Comparison of ENCODE assay signal across 10 cellular contexts in the genomic region with DNA sequence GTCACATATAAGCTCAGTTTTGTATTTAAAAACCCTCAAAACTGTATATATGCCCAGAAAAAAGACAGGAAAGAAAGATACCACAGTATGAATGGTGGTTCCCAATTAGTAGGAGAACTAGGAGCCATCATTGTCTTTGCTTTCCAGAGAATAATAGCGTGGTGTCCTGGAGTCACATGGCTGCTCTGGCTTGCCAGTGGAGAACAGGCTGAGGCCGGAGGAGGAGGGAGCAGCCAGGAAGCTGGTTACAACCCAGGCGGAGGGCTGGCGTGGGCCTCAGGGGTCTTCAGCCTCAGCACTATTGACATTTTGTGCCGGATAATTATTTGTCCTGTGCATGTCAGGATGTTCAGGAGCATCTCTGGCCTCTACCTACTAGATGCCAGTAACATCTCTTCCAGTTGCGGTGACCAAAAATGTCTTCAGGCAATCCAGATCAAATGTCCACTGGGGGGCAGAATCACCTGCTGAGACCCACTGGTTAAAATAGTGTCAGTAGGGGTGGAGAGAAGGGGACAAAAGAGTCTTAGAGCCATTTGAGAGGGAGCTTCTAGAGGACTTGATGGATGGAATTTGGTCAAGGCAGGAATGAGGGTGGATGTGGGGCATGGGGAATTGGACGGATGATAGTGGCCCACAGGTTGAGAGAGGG.
DNase-seq lines count a peak whose midpoint lies in the region; FAIRE-seq and TF ChIP-seq lines count a peak whose summit lies in the region.
"Had no signal": no experiment of that assay in that cellular context is flagged by ENCODE, and none has a peak within 500 bp of the region (broad histone marks: within the 10 kb centered on the region; RNA-seq: fewer than 3 reads in every experiment).

No MANE protein-coding gene starts in this region.

- TF ChIP-seq POLR2A in ovary (IDR thresholded peaks at IDR 0.05): no peak
- TF ChIP-seq POLR2A in H54 (IDR thresholded peaks at IDR 0.05; ENCODE audit: low read depth, low read length): no peak
- TF ChIP-seq POLR2A in GM12891 (IDR thresholded peaks at IDR 0.05; ENCODE audit: low read depth, low read length): no peak

- peaks cover 63% of the 10 kb centered on the region for H3K4me1 Mint-ChIP-seq in glutamatergic neuron (ENCODE audit: low read depth, unreplicated experiment)

- peak overlapping the region; percentile 62 for H3K27ac ChIP-seq in skeletal muscle tissue (ENCODE audit: low read depth, low read length)
- H3K27ac ChIP-seq in ovary: no peak overlapping the region
- H3K27ac ChIP-seq: epithelial cell of prostate had no signal

- no peak for TF ChIP-seq EP300 in ovary (IDR thresholded peaks at IDR 0.05)

- no peak overlapping the region for H3K9ac ChIP-seq in skeletal muscle tissue (ENCODE audit: low read depth in 1 of 3, low read length in 3 of 3)

- peak overlapping the region; percentile 96 for H3K27ac Mint-ChIP-seq in glutamatergic neuron (ENCODE audit: unreplicated experiment)

- H3K4me1 ChIP-seq in skeletal muscle tissue (ENCODE audit: control insufficient read depth in 3 of 3, insufficient read depth in 3 of 3, low read length in 3 of 3) (peaks cover 34 to 47% (median 40%) of the 10 kb centered on the region in 3 donors), ovary (ENCODE audit: insufficient read depth) (peaks cover 6% of the 10 kb centered on the region)

- H3K36me3 ChIP-seq in skeletal muscle tissue (ENCODE audit: control insufficient read depth in 3 of 3, insufficient read depth in 3 of 3, low read length in 3 of 3): no peaks in the 10 kb centered on the region
- no peaks in the 10 kb centered on the region for H3K36me3 ChIP-seq in ovary

- no peaks in the 10 kb centered on the region for H3K36me3 Mint-ChIP-seq in glutamatergic neuron (ENCODE audit: unreplicated experiment)

- H3K4me3 ChIP-seq in skeletal muscle tissue (ENCODE audit: low read length in 3 of 3): no peak overlapping the region
- no peak overlapping the region for H3K4me3 ChIP-seq in ovary

- 86 to 94% (median 92%) methylated on average over 7 of the region's 7 CpGs for WGBS in ovary, 3 donors

- FAIRE-seq in H54 (lab: Jason Lieb, UNC) (no peak), GM12891 (lab: Jason Lieb, UNC) (no peak)
- FAIRE-seq: GM12892 had no signal

- H3K27me3 Mint-ChIP-seq in glutamatergic neuron (ENCODE audit: unreplicated experiment): peaks cover 15% of the 10 kb centered on the region

- no peaks in the 10 kb centered on the region for H3K27me3 ChIP-seq in skeletal muscle tissue (ENCODE audit: control insufficient read depth in 3 of 3, insufficient read depth in 3 of 3, low read length in 3 of 3)
- no peaks in the 10 kb centered on the region for H3K27me3 ChIP-seq in ovary

- TF ChIP-seq CTCF in GM12873 (IDR thresholded peaks at IDR 0.05; ENCODE audit: insufficient read depth, low read depth, low read length, missing control alignments): peak; percentile 19
- no peak for TF ChIP-seq CTCF in glutamatergic neuron (IDR thresholded peaks at IDR 0.05; ENCODE audit: partially characterized antibody, unreplicated experiment)
- TF ChIP-seq CTCF in ovary (IDR thresholded peaks at IDR 0.05): no peak

- DNase-seq in OCI-M1 (lab: John Stamatoyannopoulos, UW) (peak; percentile 22), glutamatergic neuron (no peak), ovary (no peak), H54 (ENCODE audit: insufficient read length, low spot score) (no peak), GM12891 (ENCODE audit: insufficient read length, low spot score) (no peak), glomerular visceral epithelial cell (ENCODE audit: extremely low spot score) (no peak)

- peak overlapping the region; percentile 67 for H3K4me3 Mint-ChIP-seq in glutamatergic neuron (ENCODE audit: unreplicated experiment)

- H3K9me3 ChIP-seq in skeletal muscle tissue (ENCODE audit: control insufficient read depth in 3 of 3, low read length in 3 of 3): no peaks in the 10 kb centered on the region
- H3K9me3 ChIP-seq in ovary: no peaks in the 10 kb centered on the region

- H3K9me3 Mint-ChIP-seq in glutamatergic neuron (ENCODE audit: unreplicated experiment): peaks cover 7% of the 10 kb centered on the region

- intact Hi-C loops in ovary (cut with DNase I): no loop called here

TF ChIP-seq in GM12891, 5 proteins besides CTCF, POLR2A, EP300 and RAD21:
- TF ChIP-seq SPI1 (IDR thresholded peaks at IDR 0.05; ENCODE audit: low read depth, low read length): no peak
- TF ChIP-seq POU2F2 (IDR thresholded peaks at IDR 0.05; ENCODE audit: low read depth, low read length): no peak
- TF ChIP-seq TAF1 (IDR thresholded peaks at IDR 0.05; ENCODE audit: low read depth, low read length): no peak
- no peak for TF ChIP-seq PAX5 (IDR thresholded peaks at IDR 0.05; ENCODE audit: insufficient read depth, low read length, severe bottlenecking)
- no peak for TF ChIP-seq POLR2AphosphoS5 (IDR thresholded peaks at IDR 0.05; ENCODE audit: low read depth, low read length)
